21 cellular contexts compared by ENCODE assay signal in genomic region chr12:67509987-67510386, GRCh38.
"Had no signal": no experiment of that assay in that cellular context is flagged by ENCODE, and none has a peak within 500 bp of the region (broad histone marks: within the 10 kb centered on the region; RNA-seq: fewer than 3 reads in every experiment).

No MANE protein-coding gene starts in this region.

- H3K27ac ChIP-seq: ascending aorta, lower lobe of right lung, thyroid gland, WERI-Rb-1 had no signal

- ATAC-seq: lower lobe of right lung; natural killer cell treated with Interleukin-12 subunit alpha and Interleukin-12 subunit beta and Interleukin-15 and Interleukin-18, amount 100 ng/mL, for 72 hours had no signal

- H3K36me3 ChIP-seq: ascending aorta, lower lobe of right lung, thyroid gland, WERI-Rb-1 had no signal

- DNase-seq: activated CD4-positive, alpha-beta T cell treated with anti-CD3 and anti-CD28 coated beads for 1 hour; activated CD8-positive, alpha-beta memory T cell treated with anti-CD3 and anti-CD28 coated beads for 24 hours; activated CD8-positive, alpha-beta memory T cell treated with anti-CD3 and anti-CD28 coated beads, Interleukin-2, amount 50 U/mL, for 48 hours; activated effector memory CD4-positive, alpha-beta T cell treated with anti-CD3 and anti-CD28 coated beads, Interleukin-2, amount 50 U/mL, for 16 hours; activated naive CD4-positive, alpha-beta T cell treated with anti-CD3 and anti-CD28 coated beads, Interleukin-2, amount 50 U/mL, for 16 hours; activated T-cell treated with anti-CD3 and anti-CD28 coated beads, Interleukin-2, amount 50 U/mL, for 48 hours; caudate nucleus; erythroblast; left colon; lower lobe of right lung; nucleus accumbens; posterior cingulate gyrus; retina; stimulated activated CD4-positive, alpha-beta T cell treated with anti-CD3 and anti-CD28 coated beads, Interleukin-12 subunit alpha, Interleukin-12 subunit beta, amount 100 ng/mL, for 4 hours; stimulated activated CD4-positive, alpha-beta T cell treated with anti-CD3 and anti-CD28 coated beads, Interleukin-1b, Interleukin-23, amount 100 ng/mL, for 48 hours; stimulated activated CD8-positive, alpha-beta memory T cell treated with anti-CD3 and anti-CD28 coated beads, Interleukin-4, amount 100 ng/mL, for 48 hours; stimulated activated naive CD4-positive, alpha-beta T cell treated with Interleukin-2 at 50 U/mL for 16 hours; thyroid gland; WERI-Rb-1 had no signal

- H3K4me1 ChIP-seq: lower lobe of right lung had no signal

- H3K4me3 ChIP-seq: ascending aorta, lower lobe of right lung, thyroid gland had no signal

- H3K9me3 ChIP-seq: ascending aorta, lower lobe of right lung, thyroid gland had no signal

- H3K27me3 ChIP-seq: ascending aorta, thyroid gland had no signal
